In the genomic region with DNA sequence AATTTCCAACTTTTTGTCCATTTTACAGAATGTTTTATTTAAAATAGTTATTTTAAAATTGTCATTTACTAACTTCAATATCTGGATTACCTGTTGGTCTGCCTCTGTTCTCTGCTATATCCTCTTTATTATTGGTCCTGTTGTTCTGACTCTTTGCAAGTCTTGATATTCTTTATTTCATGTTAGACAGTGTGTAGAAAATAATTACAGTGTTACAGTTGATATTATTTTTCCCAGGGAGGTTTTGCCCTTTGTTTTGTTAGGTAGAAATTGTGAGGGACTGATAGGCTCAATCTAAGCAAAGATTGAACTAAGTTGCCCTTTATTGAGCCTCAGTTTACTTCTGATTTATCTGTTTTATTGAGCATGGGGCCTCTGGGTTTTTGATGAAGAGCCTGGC, we compare ENCODE assay signal across 4 cellular contexts. TPM values are rescaled to one million over a fixed set of nuclear protein-coding genes. Genes with fewer than 3 reads are reported as not detected.
"Had no signal": no experiment of that assay in that cellular context is flagged by ENCODE, and none has a peak within 500 bp of the region (broad histone marks: within the 10 kb centered on the region; RNA-seq: fewer than 3 reads in every experiment).

No MANE protein-coding gene starts in this region.

- H3K4me3 ChIP-seq: GM12878 had no signal

- DNase-seq: GDM1, GF-D8 had no signal

RNA-seq across cellular contexts. Expression of a gene that starts 59.9 kb away (rescaled TPM):
- total RNA-seq: G401, GM12878 had no signal
- polyA plus RNA-seq: GM12878 had no signal
